18 cellular contexts compared by ENCODE assay signal in the genomic region with DNA sequence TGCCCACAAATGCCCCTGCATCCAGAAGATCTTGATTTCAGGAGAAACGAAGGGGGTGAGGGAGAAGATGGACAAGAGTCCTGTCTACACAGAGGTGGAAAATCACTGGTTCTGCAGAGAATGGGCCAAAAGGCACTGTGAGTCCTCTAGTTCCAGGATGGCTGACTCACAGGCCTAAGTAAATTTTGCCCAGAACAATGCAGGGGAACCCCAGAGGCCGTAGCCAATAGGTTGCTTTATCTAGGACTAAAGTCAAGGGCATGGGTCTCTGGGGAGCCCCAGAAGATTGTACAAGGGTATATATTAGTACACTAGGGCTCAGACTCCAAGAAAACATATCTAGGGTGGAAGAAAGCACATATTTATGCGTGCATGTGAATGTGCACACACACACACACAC.
"Had no signal": no experiment of that assay in that cellular context is flagged by ENCODE, and none has a peak within 500 bp of the region (broad histone marks: within the 10 kb centered on the region; RNA-seq: fewer than 3 reads in every experiment).

No MANE protein-coding gene starts in this region.

- ATAC-seq: activated CD4-positive, alpha-beta T cell treated with anti-CD3 and anti-CD28 coated beads for 36 hours; activated T-helper 17 cell treated with anti-CD3 and anti-CD28 coated beads, Interleukin-2, amount 50 U/mL, for 72 hours; heart right ventricle; WTC11 had no signal

- DNase-seq: activated CD4-positive, alpha-beta memory T cell treated with anti-CD3 and anti-CD28 coated beads, Interleukin-2, amount 10 ng/mL, durations not matched to agents 7 days and 5 days; activated CD4-positive, alpha-beta T cell treated with anti-CD3 and anti-CD28 coated beads for 36 hours; activated naive CD4-positive, alpha-beta T cell; activated naive CD8-positive, alpha-beta T cell treated with anti-CD3 and anti-CD28 coated beads, Interleukin-2, amount 10 ng/mL, durations not matched to agents 7 days and 5 days; activated T-cell treated with anti-CD3 and anti-CD28 coated beads, Interleukin-2, amount 50 U/mL, for 1 hour; effector CD4-positive, alpha-beta T cell; esophagus squamous epithelium; heart right ventricle; kidney glomerular epithelial cell; left ventricle myocardium inferior; mammary epithelial cell; nephron progenitor cell; occipital lobe; stimulated activated CD4-positive, alpha-beta T cell treated with anti-CD3 and anti-CD28 coated beads, Interleukin-12 subunit alpha, Interleukin-12 subunit beta, amount 100 ng/mL, for 4 hours; stimulated activated CD4-positive, alpha-beta T cell treated with anti-CD3 and anti-CD28 coated beads, Interleukin-1b, Interleukin-23, amount 100 ng/mL, for 48 hours; stimulated activated naive CD4-positive, alpha-beta T cell treated with Interleukin-2 at 50 U/mL for 16 hours had no signal
